ENCODE assay signal across 9 cellular contexts in genomic region chr9:133118568-133118967, GRCh38. TPM values are rescaled to one million over a fixed set of nuclear protein-coding genes. Genes with fewer than 3 reads are reported as not detected.
A peak's percentile ranks its signal among the peaks of the same experiment; 100 is the strongest.
DNase-seq lines count a peak whose midpoint lies in the region; ATAC-seq, FAIRE-seq and TF ChIP-seq lines count a peak whose summit lies in the region.
"Had no signal": no experiment of that assay in that cellular context is flagged by ENCODE, and none has a peak within 500 bp of the region (broad histone marks: within the 10 kb centered on the region; RNA-seq: fewer than 3 reads in every experiment).

No MANE protein-coding gene starts in this region.

- H3K4me1 Mint-ChIP-seq in astrocyte (ENCODE audit: low read depth, unreplicated experiment) = peaks cover 32% of the 10 kb centered on the region
- peaks cover 80% of the 10 kb centered on the region for H3K4me1 Mint-ChIP-seq in stimulated activated memory B cell treated with anti-CD40 and anti-IgM and Interleukin-4, amounts not matched to agents 10 μg/mL and 1 μg/mL and 100 μg/mL, for 72 hours

- TF ChIP-seq CTCF in astrocyte (IDR thresholded peaks at IDR 0.05; ENCODE audit: insufficient read depth, low read depth, low read length) = no peak
- no peak for TF ChIP-seq CTCF in left lung (IDR thresholded peaks at IDR 0.05)

- H3K4me1 ChIP-seq in NT2/D1 (ENCODE audit: insufficient read depth, insufficient read length) (peaks cover 58% of the 10 kb centered on the region), astrocyte (ENCODE audit: insufficient read depth, low read length) (peaks cover 60% of the 10 kb centered on the region), left lung (peaks cover 51 to 94% of the 10 kb centered on the region in 2 donors)

- H3K36me3 Mint-ChIP-seq in astrocyte (ENCODE audit: low read depth, unreplicated experiment) = peaks cover 4% of the 10 kb centered on the region
- H3K36me3 Mint-ChIP-seq in stimulated activated memory B cell treated with anti-CD40 and anti-IgM and Interleukin-4, amounts not matched to agents 10 μg/mL and 1 μg/mL and 100 μg/mL, for 72 hours = no peaks in the 10 kb centered on the region

- H3K9me3 ChIP-seq in NT2/D1 (ENCODE audit: insufficient read depth, low read length) (no peaks in the 10 kb centered on the region), astrocyte (ENCODE audit: insufficient read depth, low read depth, low read length) (no peaks in the 10 kb centered on the region), left lung (no peaks in the 10 kb centered on the region)

- H2AFZ ChIP-seq in astrocyte (ENCODE audit: low read depth, low read length) = no peak overlapping the region

- H3K4me2 ChIP-seq in astrocyte (ENCODE audit: low read length) = peak overlapping the region; percentile 94

- H3K27me3 Mint-ChIP-seq in astrocyte (ENCODE audit: low read depth, unreplicated experiment) = no peaks in the 10 kb centered on the region
- H3K27me3 Mint-ChIP-seq in stimulated activated memory B cell treated with anti-CD40 and anti-IgM and Interleukin-4, amounts not matched to agents 10 μg/mL and 1 μg/mL and 100 μg/mL, for 72 hours = no peaks in the 10 kb centered on the region

- H3K27ac ChIP-seq in astrocyte (ENCODE audit: low read depth, low read length) (no peak overlapping the region), left lung (peak overlapping the region; percentile 59 to 97)

- ATAC-seq in left lung = no peak
- ATAC-seq in stimulated activated memory B cell treated with anti-CD40 and anti-IgM and Interleukin-4, amounts not matched to agents 10 μg/mL and 1 μg/mL and 100 μg/mL, for 72 hours = no peak
- ATAC-seq in HG03159 (IDR thresholded peaks at IDR 0.05; ENCODE audit: unreplicated experiment) = no peak
- ATAC-seq in GM18502 (IDR thresholded peaks at IDR 0.05; ENCODE audit: poor library complexity, unreplicated experiment) = no peak
- no peak for ATAC-seq in GM18867 (IDR thresholded peaks at IDR 0.05; ENCODE audit: unreplicated experiment)

- FAIRE-seq in astrocyte (lab: Jason Lieb, UNC) = no peak
- FAIRE-seq: G401.6 had no signal

- H4K20me1 ChIP-seq in astrocyte (ENCODE audit: insufficient read depth, low read length) = peaks cover 74% of the 10 kb centered on the region

- peak overlapping the region; percentile 44 for H3K9ac ChIP-seq in NT2/D1 (ENCODE audit: insufficient read length, low read depth)
- H3K9ac ChIP-seq in astrocyte (ENCODE audit: low read length) = no peak overlapping the region

- H3K79me2 ChIP-seq in astrocyte (ENCODE audit: insufficient read depth, low read length) = peaks cover 56% of the 10 kb centered on the region

- H3K36me3 ChIP-seq in NT2/D1 (ENCODE audit: insufficient read depth, insufficient read length, low read length) (peaks cover 14% of the 10 kb centered on the region), astrocyte (ENCODE audit: insufficient read depth, low read length) (no peaks in the 10 kb centered on the region), left lung (no peaks in the 10 kb centered on the region)

- intact Hi-C loops in left lung (cut with DNase I) = no loop called here

- H3K4me3 ChIP-seq in NT2/D1 (ENCODE audit: insufficient read length, low read depth) = no peak overlapping the region
- H3K4me3 ChIP-seq in astrocyte (ENCODE audit: insufficient read depth, low read depth, low read length) = no peak overlapping the region
- H3K4me3 ChIP-seq in left lung = peak overlapping the region in 1 of 2 donors; percentile 87

- H3K9me3 Mint-ChIP-seq in astrocyte (ENCODE audit: unreplicated experiment) = no peaks in the 10 kb centered on the region
- no peaks in the 10 kb centered on the region for H3K9me3 Mint-ChIP-seq in stimulated activated memory B cell treated with anti-CD40 and anti-IgM and Interleukin-4, amounts not matched to agents 10 μg/mL and 1 μg/mL and 100 μg/mL, for 72 hours

- peaks cover 7% of the 10 kb centered on the region for H3K27me3 ChIP-seq in NT2/D1 (ENCODE audit: insufficient read depth, insufficient read length)
- no peaks in the 10 kb centered on the region for H3K27me3 ChIP-seq in astrocyte (ENCODE audit: insufficient read depth, low read length)
- no peaks in the 10 kb centered on the region for H3K27me3 ChIP-seq in left lung

- DNase-seq in NT2/D1 (ENCODE audit: low read depth, low spot score) = no peak
- no peak for DNase-seq in astrocyte (ENCODE audit: low read depth)
- peak in 1 of 2 donors; percentile 47 for DNase-seq in left lung
- DNase-seq: SHP77 had no signal

- peak overlapping the region; percentile 73 for H3K4me3 Mint-ChIP-seq in astrocyte (ENCODE audit: unreplicated experiment)
- peak overlapping the region; percentile 54 for H3K4me3 Mint-ChIP-seq in stimulated activated memory B cell treated with anti-CD40 and anti-IgM and Interleukin-4, amounts not matched to agents 10 μg/mL and 1 μg/mL and 100 μg/mL, for 72 hours

- no peak overlapping the region for H3K27ac Mint-ChIP-seq in astrocyte (ENCODE audit: unreplicated experiment)
- peak overlapping the region; percentile 69 for H3K27ac Mint-ChIP-seq in stimulated activated memory B cell treated with anti-CD40 and anti-IgM and Interleukin-4, amounts not matched to agents 10 μg/mL and 1 μg/mL and 100 μg/mL, for 72 hours

RNA-seq across cellular contexts. Expression of gene RALGDS, which starts 2.5 kb away (rescaled TPM):
- total RNA-seq in astrocyte (41.2 and 46.6 TPM in 2 replicates), left lung (10 to 100 TPM; 56.4 to 58.9 TPM)

RNA-seq across cellular contexts. Expression of gene GBGT1, which starts 45.1 kb away (rescaled TPM):
- 8.4 and 8.5 TPM in 2 replicates for total RNA-seq in astrocyte
- total RNA-seq in left lung = 10 to 100 TPM; 22.2 to 45.1 TPM

RNA-seq across cellular contexts. Expression of gene CEL, which starts 56.8 kb away (rescaled TPM):
- total RNA-seq in astrocyte = 2.3 and 3.4 TPM in 2 replicates
- total RNA-seq in left lung = 1 to 10 TPM in 1 of 2 donors, under 1 TPM in 1; 0.47 to 1.1 TPM
